ENCODE assay signal across 8 cellular contexts in the genomic region with DNA sequence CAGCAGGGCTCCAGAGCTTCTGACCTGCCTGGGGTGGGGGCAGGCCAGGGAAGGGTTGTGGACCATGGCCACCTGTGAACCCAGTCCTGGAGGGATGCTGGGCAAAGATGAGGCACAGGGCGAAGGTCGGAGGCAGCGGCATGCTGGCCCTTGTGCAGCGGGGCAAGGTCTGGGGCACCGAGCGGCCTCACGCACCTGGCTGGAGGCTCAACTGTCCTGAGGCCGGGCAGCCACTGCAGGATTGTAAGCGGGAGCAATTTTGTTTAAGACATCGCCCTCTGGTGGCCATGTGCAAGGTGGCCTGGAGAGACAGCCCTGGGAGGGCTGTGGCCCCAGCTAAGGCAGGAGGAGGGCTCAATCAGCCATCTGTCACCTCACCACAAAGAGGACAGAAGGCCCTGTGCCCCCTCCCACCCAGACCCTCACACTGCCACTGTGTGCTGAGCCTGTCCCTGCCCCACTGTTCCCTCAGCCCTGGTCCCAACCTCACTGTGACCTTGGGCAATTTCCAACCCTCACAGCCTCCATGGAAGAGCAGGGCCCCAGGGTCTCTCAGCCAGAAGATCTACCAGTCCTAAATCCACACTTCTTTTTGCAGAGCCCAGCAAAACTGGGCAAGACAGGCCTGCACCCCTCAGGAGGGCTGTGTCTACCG. TPM values are rescaled to one million over a fixed set of nuclear protein-coding genes. Genes with fewer than 3 reads are reported as not detected.
DNase-seq lines count a peak whose midpoint lies in the region; ATAC-seq and TF ChIP-seq lines count a peak whose summit lies in the region.

No MANE protein-coding gene starts in this region.

- TF ChIP-seq CTCF in VCaP (conservative IDR thresholded peaks at IDR 0.05) (peak; percentile 86), MCF 10A (IDR thresholded peaks at IDR 0.05; ENCODE audit: unreplicated experiment) (peak; percentile 84)

- H3K36me3 Mint-ChIP-seq in MCF 10A (ENCODE audit: insufficient read depth, unreplicated experiment), result peaks cover 4% of the 10 kb centered on the region

- ATAC-seq in HG02642 (IDR thresholded peaks at IDR 0.05; ENCODE audit: poor library complexity, unreplicated experiment), result peak; percentile 68
- no peak for ATAC-seq in HG03025 (IDR thresholded peaks at IDR 0.05; ENCODE audit: low FRiP score, unreplicated experiment)

- CTCF ChIA-PET in MCF 10A (lab: Yijun Ruan, JAX), result interaction anchor here (0.5 to 6.8 kb wide), 38 partner anchors 12 to 1148 kb away, joined by 3 to 63 read pairs (median 3); partner anchors contain the start of gene CHST13

- H3K27me3 Mint-ChIP-seq in MCF 10A (ENCODE audit: insufficient read depth, unreplicated experiment), result peaks cover 17% of the 10 kb centered on the region

- H3K4me1 Mint-ChIP-seq in MCF 10A (ENCODE audit: insufficient read depth, unreplicated experiment), result peaks cover 6% of the 10 kb centered on the region

- H3K9me3 Mint-ChIP-seq in MCF 10A (ENCODE audit: unreplicated experiment), result no peaks in the 10 kb centered on the region

- no TSS peak for BruUV-seq in MCF 10A (replicated peaks; lab: Mats Ljungman, UMichigan)

- peak overlapping the region; percentile 73 for H3K27ac ChIP-seq in VCaP

- no peak overlapping the region for H3K27ac Mint-ChIP-seq in MCF 10A (ENCODE audit: low read depth, unreplicated experiment)

- POLR2A ChIA-PET in MCF 10A (lab: Yijun Ruan, JAX), result no interaction called here

- peak; percentile 26 for DNase-seq in DMS53 treated with DMSO at 0.1 percent for 48 hours (lab: John Stamatoyannopoulos, UW; ENCODE audit: unreplicated experiment)
- DNase-seq in NCI-H2107 treated with DMSO at 0.1 percent for 48 hours (lab: John Stamatoyannopoulos, UW; ENCODE audit: unreplicated experiment), result peak; percentile 31
- DNase-seq in MCF 10A (ENCODE audit: unreplicated experiment), result peak; percentile 80
- DNase-seq in inferior parietal cortex (ENCODE audit: extremely low spot score), result peak; percentile 82
- peak; percentile 23 to 64 for DNase-seq in stimulated activated CD4-positive, alpha-beta T cell treated with anti-CD3 and anti-CD28 coated beads, Interleukin-15, amount 100 ng/mL, for 48 hours (ENCODE audit: low read depth in 2 of 2)

- intact Hi-C loops in MCF 10A (cut with micrococcal nuclease), result loop anchor here (1.0 to 10.0 kb wide), 5 partner anchors 87 to 1021 kb away; no protein-coding TSS in a partner anchor

- H3K4me3 Mint-ChIP-seq in MCF 10A (ENCODE audit: unreplicated experiment), result no peak overlapping the region

RNA-seq across cellular contexts. Expression of gene TPRA1, which starts 46.3 kb away (rescaled TPM):
- 47.0 and 57.2 TPM in 2 replicates for total RNA-seq in MCF 10A (2022)

RNA-seq across cellular contexts. Expression of gene MCM2, which starts 53.9 kb away (rescaled TPM):
- total RNA-seq in MCF 10A (2022), result 12.5 and 17.5 TPM in 2 replicates

Comparison
In these comparisons a context has a peak if more than half of its experiments do, and no peak if none do; other contexts are left out.
1. DNase-seq: peak in every context shown above with its lines; median percentile 82 in inferior parietal cortex; 80 in MCF 10A; 44 in stimulated activated CD4-positive, alpha-beta T cell treated with anti-CD3 and anti-CD28 coated beads, Interleukin-15, amount 100 ng/mL, for 48 hours; 31 in NCI-H2107 treated with DMSO at 0.1 percent for 48 hours; 26 in DMS53 treated with DMSO at 0.1 percent for 48 hours.